Comparison of ENCODE assay signal across 19 cellular contexts in genomic region chr6:154159126-154159525, GRCh38.
"Had no signal": no experiment of that assay in that cellular context is flagged by ENCODE, and none has a peak within 500 bp of the region (broad histone marks: within the 10 kb centered on the region; RNA-seq: fewer than 3 reads in every experiment).

No MANE protein-coding gene starts in this region.

- H3K4me3 Mint-ChIP-seq: activated CD4-positive, alpha-beta memory T cell treated with anti-CD3 and anti-CD28 coated beads for 36 hours; activated CD8-positive, alpha-beta memory T cell treated with anti-CD3 and anti-CD28 coated beads, Interleukin-2, amount 10 ng/mL, durations not matched to agents 7 days and 5 days; activated naive CD4-positive, alpha-beta T cell treated with anti-CD3 and anti-CD28 coated beads, Interleukin-2, amount 10 ng/mL, durations not matched to agents 7 days and 5 days had no signal

- H3K27ac ChIP-seq: gastroesophageal sphincter, heart right ventricle, lower lobe of right lung, prostate gland, upper lobe of right lung had no signal

- ATAC-seq: activated CD8-positive, alpha-beta memory T cell treated with anti-CD3 and anti-CD28 coated beads, Interleukin-2, amount 10 ng/mL, durations not matched to agents 7 days and 5 days; gastroesophageal sphincter; heart right ventricle; left lobe of liver; lower lobe of right lung; mucosa of descending colon; upper lobe of right lung had no signal

- H3K36me3 ChIP-seq: gastroesophageal sphincter, heart right ventricle, lower lobe of right lung, prostate gland, upper lobe of right lung had no signal

- H3K27me3 ChIP-seq: dorsolateral prefrontal cortex, gastroesophageal sphincter, heart right ventricle, upper lobe of right lung had no signal

- H3K9me3 Mint-ChIP-seq: activated CD4-positive, alpha-beta memory T cell treated with anti-CD3 and anti-CD28 coated beads for 36 hours; activated naive CD4-positive, alpha-beta T cell treated with anti-CD3 and anti-CD28 coated beads, Interleukin-2, amount 10 ng/mL, durations not matched to agents 7 days and 5 days had no signal

- H3K27me3 Mint-ChIP-seq: activated CD4-positive, alpha-beta memory T cell treated with anti-CD3 and anti-CD28 coated beads for 36 hours; activated CD8-positive, alpha-beta memory T cell treated with anti-CD3 and anti-CD28 coated beads, Interleukin-2, amount 10 ng/mL, durations not matched to agents 7 days and 5 days; activated naive CD4-positive, alpha-beta T cell treated with anti-CD3 and anti-CD28 coated beads, Interleukin-2, amount 10 ng/mL, durations not matched to agents 7 days and 5 days had no signal

- H3K4me1 ChIP-seq: prostate gland had no signal

- H3K9me3 ChIP-seq: gastroesophageal sphincter, heart right ventricle, lower lobe of right lung, mucosa of descending colon, prostate gland, upper lobe of right lung had no signal

- H3K4me3 ChIP-seq: dorsolateral prefrontal cortex, gastroesophageal sphincter, heart right ventricle, lower lobe of right lung, mucosa of descending colon, prostate gland, upper lobe of right lung had no signal

- H3K27ac Mint-ChIP-seq: activated CD4-positive, alpha-beta memory T cell treated with anti-CD3 and anti-CD28 coated beads for 36 hours; activated CD8-positive, alpha-beta memory T cell treated with anti-CD3 and anti-CD28 coated beads, Interleukin-2, amount 10 ng/mL, durations not matched to agents 7 days and 5 days; activated naive CD4-positive, alpha-beta T cell treated with anti-CD3 and anti-CD28 coated beads, Interleukin-2, amount 10 ng/mL, durations not matched to agents 7 days and 5 days had no signal

- DNase-seq: activated CD4-positive, alpha-beta memory T cell treated with anti-CD3 and anti-CD28 coated beads for 36 hours; activated CD4-positive, alpha-beta T cell treated with anti-CD3 and anti-CD28 coated beads for 48 hours; activated CD8-positive, alpha-beta memory T cell treated with anti-CD3 and anti-CD28 coated beads, Interleukin-2, amount 10 ng/mL, durations not matched to agents 7 days and 5 days; activated effector memory CD4-positive, alpha-beta T cell treated with anti-CD3 and anti-CD28 coated beads, Interleukin-2, amount 50 U/mL, for 16 hours; activated naive CD4-positive, alpha-beta T cell treated with anti-CD3 and anti-CD28 coated beads, Interleukin-2, amount 10 ng/mL, durations not matched to agents 7 days and 5 days; activated T-cell treated with anti-CD3 and anti-CD28 coated beads for 4 hours; central memory CD4-positive, alpha-beta T cell; dorsolateral prefrontal cortex; heart right ventricle; kidney; lower lobe of right lung; mesendoderm; mucosa of descending colon; stimulated activated CD4-positive, alpha-beta T cell treated with anti-CD3 and anti-CD28 coated beads, Interleukin-4, amount 100 ng/mL, for 24 hours; stimulated activated naive CD4-positive, alpha-beta T cell treated with Interleukin-2 at 50 U/mL for 16 hours; upper lobe of right lung had no signal
